In the genomic region with DNA sequence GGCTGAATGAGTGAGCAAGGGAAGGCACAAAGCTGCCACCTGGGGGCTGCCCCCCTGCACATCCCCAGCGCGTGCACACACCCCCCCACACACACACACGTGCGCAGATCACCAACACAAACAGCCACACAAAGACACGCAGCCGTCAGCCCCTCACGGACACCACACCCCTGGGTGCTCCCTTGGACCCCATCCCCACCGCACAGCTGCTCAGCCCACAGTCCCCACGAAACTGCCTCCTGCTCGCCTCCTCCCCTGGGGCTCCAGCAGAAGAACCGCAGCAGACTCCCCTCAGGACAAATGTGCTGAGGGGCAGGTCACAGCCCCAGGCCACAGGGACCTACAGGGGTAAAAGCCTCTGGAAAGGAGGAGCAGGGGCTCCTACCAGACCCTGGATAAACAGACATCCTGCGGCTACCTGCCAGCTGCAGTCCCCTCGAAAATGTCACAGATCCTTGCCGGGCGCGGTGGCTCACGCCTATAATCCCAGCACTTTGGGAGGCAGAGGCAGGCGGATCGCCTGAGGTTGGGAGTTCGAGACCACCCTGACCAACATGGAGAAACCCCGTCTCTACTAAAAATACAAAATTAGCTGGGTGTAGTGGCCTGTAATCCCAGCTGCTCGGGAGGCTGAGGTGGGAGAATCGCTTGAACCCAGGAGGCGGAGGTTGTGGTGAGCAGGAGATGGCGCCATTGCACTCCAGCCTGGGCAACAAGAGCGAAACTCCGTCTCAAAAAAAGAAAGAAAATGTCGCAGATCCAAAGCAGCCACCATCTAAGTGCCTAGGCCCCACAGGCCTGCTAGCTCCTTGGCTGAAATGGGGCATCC, we compare ENCODE assay signal across 9 cellular contexts. TPM values are rescaled to one million over a fixed set of nuclear protein-coding genes. Genes with fewer than 3 reads are reported as not detected.
DNase-seq lines count a peak whose midpoint lies in the region; ATAC-seq and TF ChIP-seq lines count a peak whose summit lies in the region.
"Had no signal": no experiment of that assay in that cellular context is flagged by ENCODE, and none has a peak within 500 bp of the region (broad histone marks: within the 10 kb centered on the region; RNA-seq: fewer than 3 reads in every experiment).

No MANE protein-coding gene starts in this region.

- TF ChIP-seq CTCF in DND-41 (IDR thresholded peaks at IDR 0.05; ENCODE audit: borderline replicate concordance, extremely low read depth, low read length, poor library complexity, severe bottlenecking) (peak; percentile 46), liver (IDR thresholded peaks at IDR 0.05; ENCODE audit: low read depth, low read length, missing input control) (no peak)

- no peaks in the 10 kb centered on the region for H3K9me3 ChIP-seq in DND-41 (ENCODE audit: insufficient read depth, low read length, severe bottlenecking)
- no peaks in the 10 kb centered on the region for H3K9me3 ChIP-seq in T-helper 17 cell (ENCODE audit: control insufficient read depth, low read length, poor library complexity, severe bottlenecking)
- H3K9me3 ChIP-seq in liver (ENCODE audit: control insufficient read depth in 4 of 4, low read length in 3 of 4), result no peaks in the 10 kb centered on the region
- H3K9me3 ChIP-seq: gastroesophageal sphincter, prostate gland, thoracic aorta had no signal

- 86% methylated on average over 28 of the region's 28 CpGs for WGBS in liver

- ATAC-seq in DND-41 (ENCODE audit: insufficient read depth, low read depth) (no peak), T-helper 17 cell (no peak), left colon (no peak)

- peaks cover 66% of the 10 kb centered on the region for H3K36me3 ChIP-seq in DND-41 (ENCODE audit: insufficient read depth, low read length)
- peaks cover 4 to 35% (median 12%) of the 10 kb centered on the region in 4 donors for H3K36me3 ChIP-seq in liver (ENCODE audit: control insufficient read depth in 4 of 4, insufficient read depth in 3 of 4, low read depth in 1 of 4, low read length in 3 of 4)

- H4K20me1 ChIP-seq in DND-41 (ENCODE audit: insufficient read depth, low read length), result peaks cover 49% of the 10 kb centered on the region

- H3K27ac Mint-ChIP-seq in T-helper 17 cell, result peak overlapping the region; percentile 79

- intact Hi-C loops in left colon (cut with DNase I, micrococcal nuclease), result loop anchor here (5.0 kb wide), 1 partner anchor 105 kb away; no protein-coding TSS in a partner anchor

- H3K27me3 ChIP-seq in DND-41 (ENCODE audit: insufficient read depth, low read length, poor library complexity) (no peaks in the 10 kb centered on the region), liver (ENCODE audit: control insufficient read depth in 4 of 4, insufficient read depth in 4 of 4, low read length in 3 of 4) (no peaks in the 10 kb centered on the region)
- H3K27me3 ChIP-seq: gastroesophageal sphincter had no signal

- no peak overlapping the region for H3K4me3 ChIP-seq in DND-41 (ENCODE audit: low read depth in 1 of 2, low read length in 2 of 2)
- no peak overlapping the region for H3K4me3 ChIP-seq in liver (ENCODE audit: low read depth in 1 of 3, low read length in 3 of 3)
- H3K4me3 ChIP-seq: gastroesophageal sphincter, prostate gland, thoracic aorta had no signal

- DNase-seq in DND-41 (no peak), T-helper 17 cell (no peak), left colon (no peak), H4 (ENCODE audit: low spot score) (no peak), NCI-H226 (no peak)

- H3K9ac ChIP-seq in DND-41 (ENCODE audit: low read depth, low read length), result no peak overlapping the region; the same call in 1 of the 2 replicates
- no peak overlapping the region for H3K9ac ChIP-seq in liver (ENCODE audit: low read depth in 1 of 2, low read length in 2 of 2)

- H3K79me2 ChIP-seq in DND-41 (ENCODE audit: insufficient read depth, low read length), result peaks cover 49% of the 10 kb centered on the region

- no peaks in the 10 kb centered on the region for H3K36me3 Mint-ChIP-seq in T-helper 17 cell (ENCODE audit: low read depth)

- no peak overlapping the region for H3K4me3 Mint-ChIP-seq in T-helper 17 cell

- peak; percentile 33 to 42 for TF ChIP-seq RAD21 in liver (IDR thresholded peaks at IDR 0.05)

- H3K4me1 Mint-ChIP-seq in T-helper 17 cell, result peaks cover 35% of the 10 kb centered on the region

- no peak overlapping the region for H3K4me2 ChIP-seq in DND-41 (ENCODE audit: insufficient read depth, low read length)

- H2AFZ ChIP-seq in DND-41 (ENCODE audit: low read depth, low read length), result no peak overlapping the region

- H3K4me1 ChIP-seq in DND-41 (ENCODE audit: insufficient read depth, low read length) (peaks cover 34% of the 10 kb centered on the region), liver (ENCODE audit: control insufficient read depth in 4 of 4, insufficient read depth in 4 of 4, low read length in 3 of 4) (peaks cover 16 to 57% (median 44%) of the 10 kb centered on the region in 4 donors)

- H3K27ac ChIP-seq in DND-41 (ENCODE audit: low read length) (peak overlapping the region; percentile 29; the same call in 1 of the 2 replicates), liver (ENCODE audit: low read depth in 1 of 2, low read length in 2 of 2) (peak overlapping the region; percentile 75 to 85)
- H3K27ac ChIP-seq: prostate gland, thoracic aorta had no signal

- H3K27me3 Mint-ChIP-seq in T-helper 17 cell, result no peaks in the 10 kb centered on the region

TF ChIP-seq in liver, 16 proteins besides CTCF, POLR2A, EP300 and RAD21:
- TF ChIP-seq GABPA (IDR thresholded peaks at IDR 0.05 in 1 of 2, conservative IDR thresholded peaks at IDR 0.05 in 1 of 2) (no peak), YY1 (IDR thresholded peaks at IDR 0.05) (no peak), RXRA (IDR thresholded peaks at IDR 0.05) (no peak), HNF4A (conservative IDR thresholded peaks at IDR 0.05) (no peak), EGR1 (IDR thresholded peaks at IDR 0.05; ENCODE audit: low read depth in 2 of 2) (no peak)

RNA-seq across cellular contexts. Expression of gene TWF2, which starts 6.5 kb away (rescaled TPM):
- total RNA-seq in T-helper 17 cell (10 to 100 TPM; 44.8 to 48.2 TPM), liver (10 to 100 TPM; 12.7 to 26.3 TPM), left colon (10 to 100 TPM; 37.8 to 53.9 TPM)
- 10 to 100 TPM; 12.0 to 22.6 TPM for polyA plus RNA-seq in liver
- total RNA-seq in H4 (2014; rRNA removed; shearing (Covaris generic)), result 67.0 and 78.4 TPM in 2 replicates

RNA-seq across cellular contexts. Expression of gene TLR9, which starts 7.0 kb away (rescaled TPM):
- total RNA-seq in T-helper 17 cell (under 1 TPM in 1 of 2 donors, not detected in 1; 0.42 TPM), liver (not detected), left colon (under 1 TPM in 1 of 2 donors, not detected in 1; 0.42 TPM)
- under 1 TPM in 1 of 2 donors, not detected in 1; 0.02 TPM for polyA plus RNA-seq in liver
- not detected in 2 replicates for total RNA-seq in H4 (2014; rRNA removed; shearing (Covaris generic))
- total RNA-seq: gastroesophageal sphincter, thoracic aorta had no signal

RNA-seq across cellular contexts. Expression of gene PPM1M, which starts 13.1 kb away (rescaled TPM):
- total RNA-seq in T-helper 17 cell (10 to 100 TPM; 43.9 to 58.0 TPM), liver (1 to 10 TPM; 5.5 TPM), left colon (1 to 10 TPM; 2.9 to 9.3 TPM)
- polyA plus RNA-seq in liver, result 1 to 10 TPM; 2.8 to 3.8 TPM
- 4.4 and 5.6 TPM in 2 replicates for total RNA-seq in H4 (2014; rRNA removed; shearing (Covaris generic))

RNA-seq across cellular contexts. Expression of gene ALAS1, which starts 34.5 kb away (rescaled TPM):
- 10 to 100 TPM; 14.4 to 15.6 TPM for total RNA-seq in T-helper 17 cell
- 100 to 1,000 TPM in 1 of 2 donors, 10 to 100 TPM in 1; 32.3 to 129 TPM for total RNA-seq in liver
- polyA plus RNA-seq in liver, result 100 to 1,000 TPM; 145 to 421 TPM
- 100 to 1,000 TPM; 128 to 150 TPM for total RNA-seq in left colon
- 28.5 and 37.4 TPM in 2 replicates for total RNA-seq in H4 (2014; rRNA removed; shearing (Covaris generic))

RNA-seq across cellular contexts. Expression of gene WDR82, which starts 46.0 kb away (rescaled TPM):
- total RNA-seq in T-helper 17 cell, result 100 to 1,000 TPM; 109 to 114 TPM
- 10 to 100 TPM; 31.7 to 44.3 TPM for total RNA-seq in liver
- polyA plus RNA-seq in liver, result 10 to 100 TPM in 1 of 2 donors, 1 to 10 TPM in 1; 4.3 to 19.4 TPM
- total RNA-seq in left colon, result 10 to 100 TPM; 57.1 to 60.9 TPM
- total RNA-seq in H4 (2014; rRNA removed; shearing (Covaris generic)), result 29.0 and 33.7 TPM in 2 replicates
